13 cellular contexts compared by ENCODE assay signal in genomic region chr17:31674717-31675349, GRCh38.
DNase-seq lines count a peak whose midpoint lies in the region; ATAC-seq, FAIRE-seq and TF ChIP-seq lines count a peak whose summit lies in the region.
"Had no signal": no experiment of that assay in that cellular context is flagged by ENCODE, and none has a peak within 500 bp of the region (broad histone marks: within the 10 kb centered on the region; RNA-seq: fewer than 3 reads in every experiment).

No MANE protein-coding gene starts in this region.

- TF ChIP-seq CTCF in HEK293 (tag by site-specific recombination; IDR thresholded peaks at IDR 0.05): no peak
- TF ChIP-seq CTCF in epithelial cell of proximal tubule (conservative IDR thresholded peaks at IDR 0.05; ENCODE audit: low read depth, low read length): no peak

- H3K4me3 ChIP-seq in HEK293 (ENCODE audit: low read depth, low read length) (no peak overlapping the region), epithelial cell of proximal tubule (ENCODE audit: low read depth, low read length) (no peak overlapping the region)
- H3K4me3 ChIP-seq: gastrocnemius medialis, left ventricle myocardium inferior had no signal

- peak; percentile 76 for DNase-seq in RCC 7860 (ENCODE audit: low spot score)
- peak; percentile 61 for DNase-seq in epithelial cell of proximal tubule (ENCODE audit: low read depth)
- peak; percentile 35 for DNase-seq in posterior vena cava (ENCODE audit: low spot score)
- DNase-seq in NK-92 (lab: John Stamatoyannopoulos, UW; ENCODE audit: unreplicated experiment): no peak
- no peak for DNase-seq in NCI-H1105 treated with DMSO at 0.1 percent for 48 hours (lab: John Stamatoyannopoulos, UW)
- DNase-seq: gastrocnemius medialis; Karpas-422; left ventricle myocardium inferior; nucleus accumbens; stimulated activated CD4-positive, alpha-beta T cell treated with anti-CD3 and anti-CD28 coated beads, Interleukin-2, amount 100 ng/mL, for 48 hours had no signal

- H3K9me3 ChIP-seq in HEK293 (ENCODE audit: control insufficient read depth, insufficient read depth, low read depth, low read length): no peaks in the 10 kb centered on the region
- H3K9me3 ChIP-seq: gastrocnemius medialis, left ventricle myocardium inferior had no signal

- POLR2A ChIA-PET in HEK293 (lab: Yijun Ruan, JAX): no interaction called here

- no peak overlapping the region for H3K27ac ChIP-seq in HEK293 (ENCODE audit: extremely low read depth, low read depth, low read length)
- H3K27ac ChIP-seq: gastrocnemius medialis, left ventricle myocardium inferior had no signal

- H3K36me3 ChIP-seq in HEK293 (ENCODE audit: control insufficient read depth in 2 of 2, insufficient read depth in 1 of 2, low read length in 2 of 2): no peaks in the 10 kb centered on the region
- H3K36me3 ChIP-seq: gastrocnemius medialis, left ventricle myocardium inferior had no signal

- no peaks in the 10 kb centered on the region for H3K4me1 ChIP-seq in HEK293 (ENCODE audit: control insufficient read depth, insufficient read depth, low read length)

- CTCF ChIA-PET in HEK293 (lab: Yijun Ruan, JAX): interaction anchor here (1.4 kb wide), 1 partner anchor 168 kb away, joined by 3 read pairs; no protein-coding TSS in a partner anchor

- ATAC-seq in HG03097 (IDR thresholded peaks at IDR 0.05; ENCODE audit: low FRiP score, unreplicated experiment): no peak
- ATAC-seq: gastrocnemius medialis had no signal

- peak; percentile 93 for FAIRE-seq in RCC 7860 (lab: Jason Lieb, UNC)
- FAIRE-seq: TTC549 had no signal

- intact Hi-C loops in posterior vena cava (cut with DNase I): no loop called here

TF ChIP-seq in HEK293, 187 proteins besides CTCF, POLR2A, EP300 and RAD21:
- TF ChIP-seq SP2 (tag by site-specific recombination; IDR thresholded peaks at IDR 0.05) (no peak), ZFP3 (tag by site-specific recombination; IDR thresholded peaks at IDR 0.05; ENCODE audit: low read depth) (peak; percentile 94)

Comparison
In these comparisons a context has a peak if more than half of its experiments do, and no peak if none do; other contexts are left out.
1. DNase-seq: peak in RCC 7860 (single experiment), epithelial cell of proximal tubule (single experiment) and posterior vena cava (single experiment); none in NK-92 (single experiment) and NCI-H1105 treated with DMSO at 0.1 percent for 48 hours (single experiment).